ENCODE assay signal across 8 cellular contexts in the genomic region with DNA sequence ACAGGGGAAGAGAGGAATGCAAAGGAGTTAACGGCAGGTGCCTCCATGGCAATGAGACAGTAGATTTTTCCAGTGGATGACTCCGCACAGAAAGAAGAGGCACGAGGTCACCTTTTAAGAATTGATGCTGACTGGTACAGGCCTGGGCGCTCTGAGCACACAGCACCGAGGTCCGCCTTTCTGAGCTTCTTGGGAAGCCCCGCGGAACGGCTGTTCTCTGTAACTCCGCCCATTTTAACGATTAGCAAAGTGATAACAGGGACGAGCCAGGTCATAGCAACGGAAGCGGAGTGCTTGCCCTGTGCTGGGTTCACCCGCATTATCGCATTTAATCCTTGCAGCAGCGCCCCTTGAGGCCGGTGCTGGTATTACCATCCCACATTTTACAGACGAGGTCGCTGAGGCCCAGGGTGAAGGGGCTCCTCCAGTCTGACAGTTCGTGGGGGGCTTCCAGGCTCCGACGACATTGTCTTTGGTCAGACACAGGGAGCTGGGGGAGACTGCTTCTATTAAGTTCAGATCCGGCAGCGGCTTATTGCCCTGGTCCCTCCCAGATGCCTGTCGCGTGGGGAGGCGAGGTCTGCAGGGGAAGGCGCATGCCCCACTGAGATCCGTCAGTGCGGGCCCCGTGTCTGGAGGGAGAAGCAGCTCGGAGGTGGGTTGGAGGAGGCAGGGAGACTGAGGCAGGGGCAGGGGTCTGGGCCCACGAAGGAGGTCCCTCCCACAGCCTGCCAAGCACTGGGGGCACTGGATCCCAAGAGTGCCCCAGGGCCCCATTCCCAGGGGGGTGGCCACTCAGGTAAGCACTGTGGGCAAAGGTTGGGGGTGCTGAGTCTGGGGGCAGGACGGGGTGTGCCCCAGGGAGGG. TPM values are rescaled to one million over a fixed set of nuclear protein-coding genes. Genes with fewer than 3 reads are reported as not detected.
A peak's percentile ranks its signal among the peaks of the same experiment; 100 is the strongest.
DNase-seq lines count a peak whose midpoint lies in the region; ATAC-seq and TF ChIP-seq lines count a peak whose summit lies in the region.

No MANE protein-coding gene starts in this region.

- H3K4me1 Mint-ChIP-seq in CD4-positive, CD25-positive, alpha-beta regulatory T cell: peaks cover 6 to 38% (median 28%) of the 10 kb centered on the region in 4 donors

- H3K27ac ChIP-seq in CD4-positive, CD25-positive, alpha-beta regulatory T cell (ENCODE audit: insufficient read depth, low read length, poor library complexity, severe bottlenecking): peak overlapping the region; percentile 73
- H3K27ac ChIP-seq in dorsolateral prefrontal cortex: peak overlapping the region in 1 of 59 donors; percentile 31

- H3K36me3 Mint-ChIP-seq in CD4-positive, CD25-positive, alpha-beta regulatory T cell: no peaks in the 10 kb centered on the region

- H3K36me3 ChIP-seq in CD4-positive, CD25-positive, alpha-beta regulatory T cell (ENCODE audit: control insufficient read depth, insufficient read depth, low read length): no peaks in the 10 kb centered on the region

- peak overlapping the region; percentile 59 to 90 (median 74) for H3K4me3 Mint-ChIP-seq in CD4-positive, CD25-positive, alpha-beta regulatory T cell

- peak overlapping the region; percentile 24 to 89 (median 66) for H3K27ac Mint-ChIP-seq in CD4-positive, CD25-positive, alpha-beta regulatory T cell

- DNase-seq in CD4-positive, CD25-positive, alpha-beta regulatory T cell: peak; percentile 74 to 84 (median 81)
- DNase-seq in H4 (ENCODE audit: low spot score) (peak; percentile 34), NCI-H510A (lab: John Stamatoyannopoulos, UW) (peak; percentile 64), dorsolateral prefrontal cortex (peak in 9 of 10 donors; percentile 61 to 83 (median 78)), medulla oblongata (ENCODE audit: extremely low spot score) (peak; percentile 66)
- peak; percentile 80 for DNase-seq in activated CD4-positive, alpha-beta T cell treated with anti-CD3 and anti-CD28 coated beads, Interleukin-2, amount 50 U/mL, for 1 hour
- DNase-seq in stimulated activated CD8-positive, alpha-beta memory T cell treated with anti-CD3 and anti-CD28 coated beads, Interleukin-12 subunit alpha, Interleukin-12 subunit beta, amount 100 ng/mL, for 1 hour (ENCODE audit: low read depth): peak; percentile 72

- H3K27me3 Mint-ChIP-seq in CD4-positive, CD25-positive, alpha-beta regulatory T cell: no peaks in the 10 kb centered on the region

- H3K9me3 ChIP-seq in CD4-positive, CD25-positive, alpha-beta regulatory T cell (ENCODE audit: control insufficient read depth in 2 of 2, low read length in 2 of 2): no peaks in the 10 kb centered on the region

- no peaks in the 10 kb centered on the region for H3K9me3 Mint-ChIP-seq in CD4-positive, CD25-positive, alpha-beta regulatory T cell

- intact Hi-C loops in dorsolateral prefrontal cortex (cut with DNase I): no loop called here

- ATAC-seq in CD4-positive, CD25-positive, alpha-beta regulatory T cell (ENCODE audit: low read depth in 2 of 2): peak; percentile 83 to 85
- ATAC-seq in GM21723 (IDR thresholded peaks at IDR 0.05; ENCODE audit: unreplicated experiment): no peak

- H3K27me3 ChIP-seq in CD4-positive, CD25-positive, alpha-beta regulatory T cell (ENCODE audit: control insufficient read depth, insufficient read depth, low read length): no peaks in the 10 kb centered on the region
- H3K27me3 ChIP-seq in dorsolateral prefrontal cortex: no peaks in the 10 kb centered on the region

- H3K4me3 ChIP-seq in CD4-positive, CD25-positive, alpha-beta regulatory T cell (ENCODE audit: low read depth, low read length): peak overlapping the region; percentile 76
- H3K4me3 ChIP-seq in dorsolateral prefrontal cortex: peak overlapping the region in 50 of 59 donors; percentile 4 to 57 (median 36)

- peaks cover 41% of the 10 kb centered on the region for H3K4me1 ChIP-seq in CD4-positive, CD25-positive, alpha-beta regulatory T cell (ENCODE audit: control insufficient read depth, insufficient read depth, low read length, poor library complexity, severe bottlenecking)

- peak; percentile 75 to 97 (median 90) for TF ChIP-seq CTCF in dorsolateral prefrontal cortex (IDR thresholded peaks at IDR 0.05 in 54 of 56, conservative IDR thresholded peaks at IDR 0.05 in 2 of 56; ENCODE audit: low read depth in 1 of 56, partially characterized antibody in 56 of 56)

RNA-seq across cellular contexts. Expression of a gene that starts 22.3 kb away (rescaled TPM):
- total RNA-seq in CD4-positive, CD25-positive, alpha-beta regulatory T cell: not detected
- polyA plus RNA-seq in CD4-positive, CD25-positive, alpha-beta regulatory T cell: not detected
- 0.10 TPM in 1 of 2 replicates, not detected in the other for total RNA-seq in H4 (2014; rRNA removed; shearing (Covaris generic))
- 1 to 10 TPM in 44 of 120 experiments, under 1 TPM in 76; 0.16 to 2.9 (median 0.85) TPM for total RNA-seq in dorsolateral prefrontal cortex
